ENCODE assay signal across 23 cellular contexts in the genomic region with DNA sequence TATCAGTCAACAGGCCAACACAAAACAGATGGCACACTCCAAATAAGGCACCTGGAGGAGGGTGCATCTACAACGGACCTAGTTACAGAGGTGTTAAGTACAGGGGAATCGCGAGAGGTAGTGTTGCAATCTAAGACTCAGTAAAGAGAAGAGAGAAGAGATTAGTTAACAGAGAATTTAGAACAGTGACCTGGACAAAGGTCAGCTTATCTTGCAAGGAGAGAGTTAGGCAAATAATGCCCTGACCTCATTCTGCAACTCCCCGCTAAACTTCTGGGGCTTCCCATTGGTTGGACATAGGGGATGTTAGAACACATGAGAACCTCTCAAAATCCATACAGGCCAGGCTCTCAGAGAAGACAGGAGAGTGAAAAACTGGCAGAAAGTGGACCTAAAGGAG.
DNase-seq lines count a peak whose midpoint lies in the region; ATAC-seq, FAIRE-seq and TF ChIP-seq lines count a peak whose summit lies in the region.
"Had no signal": no experiment of that assay in that cellular context is flagged by ENCODE, and none has a peak within 500 bp of the region (broad histone marks: within the 10 kb centered on the region; RNA-seq: fewer than 3 reads in every experiment).

No MANE protein-coding gene starts in this region.

- TF ChIP-seq CTCF in liver (IDR thresholded peaks at IDR 0.05; ENCODE audit: low read depth, low read length, missing input control) (no peak), HepG2 (CRISPR knock-in tag; IDR thresholded peaks at IDR 0.05) (no peak), K562 (IDR thresholded peaks at IDR 0.05 in 2 of 3, conservative IDR thresholded peaks at IDR 0.05 in 1 of 3; ENCODE audit: insufficient read depth in 2 of 3, low read depth in 1 of 3, low read length in 3 of 3) (no peak), right lobe of liver (IDR thresholded peaks at IDR 0.05) (no peak)

- in situ Hi-C loops in HepG2 (cut with HindIII; ENCODE audit: extremely low pct_ligation_motif_present, low pct_unique_long_range_greater_than_20kb) (no loop called here), K562 (cut with MboI) (no loop called here)

- BruUV-seq in HepG2 (replicated peaks; lab: Mats Ljungman, UMichigan) (no TSS peak), K562 (replicated peaks; lab: Mats Ljungman, UMichigan) (no TSS peak)

- H3K4me1 ChIP-seq in liver (ENCODE audit: control insufficient read depth in 4 of 4, insufficient read depth in 4 of 4, low read length in 3 of 4): peaks cover 0 to 4% (median 0%) of the 10 kb centered on the region in 4 donors
- no peaks in the 10 kb centered on the region for H3K4me1 ChIP-seq in HepG2 (ENCODE audit: insufficient read depth, low read length)
- no peaks in the 10 kb centered on the region for H3K4me1 ChIP-seq in K562 (replicated peaks in 1 of 2; ENCODE audit: control insufficient read depth in 2 of 2, insufficient read depth in 2 of 2, low read length in 2 of 2)
- no peaks in the 10 kb centered on the region for H3K4me1 ChIP-seq in right lobe of liver
- H3K4me1 ChIP-seq: BE2C, BLaER1 had no signal

- H3K27ac ChIP-seq in liver (ENCODE audit: low read depth in 1 of 2, low read length in 2 of 2) (no peak overlapping the region), HepG2 (ENCODE audit: extremely low read length, insufficient read depth, low read length) (no peak overlapping the region), K562 (ENCODE audit: extremely low read depth, low read depth, low read length) (no peak overlapping the region), right lobe of liver (no peak overlapping the region)
- H3K27ac ChIP-seq: BLaER1 had no signal

- H4K20me1 ChIP-seq in HepG2 (ENCODE audit: insufficient read depth, low read length): no peaks in the 10 kb centered on the region
- no peaks in the 10 kb centered on the region for H4K20me1 ChIP-seq in K562 (replicated peaks; ENCODE audit: control insufficient read depth, insufficient read depth, low read length)
- H4K20me1 ChIP-seq: BLaER1 had no signal

- ATAC-seq in HepG2 (no peak), K562 (no peak), right lobe of liver (peak; percentile 36 to 89 (median 54)), GM19463 (IDR thresholded peaks at IDR 0.05; ENCODE audit: unreplicated experiment) (no peak)

- H3K27me3 ChIP-seq in liver (ENCODE audit: control insufficient read depth in 4 of 4, insufficient read depth in 4 of 4, low read length in 3 of 4) (no peaks in the 10 kb centered on the region), HepG2 (ENCODE audit: control insufficient read depth in 1 of 2, insufficient read depth in 2 of 2, low read length in 2 of 2) (no peaks in the 10 kb centered on the region), K562 (ENCODE audit: control insufficient read depth in 2 of 2, insufficient read depth in 2 of 2, low read length in 2 of 2) (no peaks in the 10 kb centered on the region), right lobe of liver (no peaks in the 10 kb centered on the region)
- H3K27me3 ChIP-seq: BE2C, BLaER1 had no signal

- intact Hi-C loops in HepG2 (cut with micrococcal nuclease; ENCODE audit: unreplicated experiment): no loop called here
- intact Hi-C loops in K562 (cut with micrococcal nuclease): no loop called here
- intact Hi-C loops in right lobe of liver (cut with DNase I): no loop called here

- H3K4me3 ChIP-seq in liver (ENCODE audit: low read depth in 1 of 3, low read length in 3 of 3): no peak overlapping the region
- H3K4me3 ChIP-seq in HepG2 (replicated peaks in 1 of 3; ENCODE audit: insufficient read depth in 1 of 3, low read depth in 2 of 3, low read length in 3 of 3): no peak overlapping the region
- no peak overlapping the region for H3K4me3 ChIP-seq in K562
- H3K4me3 ChIP-seq in right lobe of liver: no peak overlapping the region
- H3K4me3 ChIP-seq: BLaER1 had no signal

- H3K9ac ChIP-seq in liver (ENCODE audit: low read depth in 1 of 2, low read length in 2 of 2) (no peak overlapping the region), HepG2 (ENCODE audit: insufficient read depth, low read depth, low read length) (no peak overlapping the region), K562 (ENCODE audit: insufficient read depth in 1 of 2, low read depth in 2 of 2, low read length in 2 of 2) (no peak overlapping the region)
- H3K9ac ChIP-seq: BLaER1 had no signal

- no peak overlapping the region for H2AFZ ChIP-seq in HepG2 (ENCODE audit: low read length)
- 0 out of 2 replicates have a peak overlapping the region, but pooled peaks have one; percentile 4 for H2AFZ ChIP-seq in K562 (ENCODE audit: low read depth, low read length)

- POLR2A ChIA-PET in HepG2 (lab: Yijun Ruan, JAX): no interaction called here
- POLR2A ChIA-PET in K562 (lab: Yijun Ruan, JAX): no interaction called here

- TF ChIP-seq RAD21 in liver (IDR thresholded peaks at IDR 0.05) (no peak), HepG2 (CRISPR knock-in tag; IDR thresholded peaks at IDR 0.05) (no peak), K562 (CRISPR knock-in tag; conservative IDR thresholded peaks at IDR 0.05 in 1 of 2, IDR thresholded peaks at IDR 0.05 in 1 of 2) (no peak)

- H3K9me3 ChIP-seq in liver (ENCODE audit: control insufficient read depth in 4 of 4, low read length in 3 of 4) (peaks cover 0 to 2% (median under 1%) of the 10 kb centered on the region in 4 donors), HepG2 (ENCODE audit: low read length) (peaks cover 13% of the 10 kb centered on the region), K562 (replicated peaks; ENCODE audit: control insufficient read depth, insufficient read depth, low read depth, low read length) (no peaks in the 10 kb centered on the region), right lobe of liver (no peaks in the 10 kb centered on the region)
- H3K9me3 ChIP-seq: BE2C had no signal

- no peaks in the 10 kb centered on the region for H3K36me3 ChIP-seq in liver (ENCODE audit: control insufficient read depth in 4 of 4, insufficient read depth in 3 of 4, low read depth in 1 of 4, low read length in 3 of 4)
- no peaks in the 10 kb centered on the region for H3K36me3 ChIP-seq in HepG2 (replicated peaks in 1 of 2; ENCODE audit: control insufficient read depth in 1 of 2, insufficient read depth in 2 of 2, low read length in 2 of 2)
- H3K36me3 ChIP-seq in K562 (ENCODE audit: control insufficient read depth, insufficient read depth, low read length): no peaks in the 10 kb centered on the region
- H3K36me3 ChIP-seq in right lobe of liver: no peaks in the 10 kb centered on the region
- H3K36me3 ChIP-seq: BE2C, BLaER1 had no signal

- no peaks in the 10 kb centered on the region for H3K9me1 ChIP-seq in K562 (ENCODE audit: control insufficient read depth, insufficient read depth, low read length)

- TF ChIP-seq EP300 in HepG2 (IDR thresholded peaks at IDR 0.05; ENCODE audit: low read depth in 2 of 2, low read length in 2 of 2): no peak
- no peak for TF ChIP-seq EP300 in HepG2 (CRISPR knock-in tag; IDR thresholded peaks at IDR 0.05; ENCODE audit: borderline replicate concordance)
- no peak for TF ChIP-seq EP300 in K562 (IDR thresholded peaks at IDR 0.05; ENCODE audit: low read length)

- CTCF ChIA-PET in HepG2 (lab: Yijun Ruan, JAX; ENCODE audit: low intra/inter-chr PET ratio, low total read pairs): no interaction called here
- CTCF ChIA-PET in K562 (lab: Yijun Ruan, JAX; ENCODE audit: low intra/inter-chr PET ratio): no interaction called here

- FAIRE-seq in HepG2 (lab: Jason Lieb, UNC) (no peak), K562 (lab: Jason Lieb, UNC) (no peak)
- FAIRE-seq: A204.1, D721Med, G401.6, GM12891, GM19239 had no signal

- H3K4me2 ChIP-seq in HepG2 (ENCODE audit: low read depth, low read length) (no peak overlapping the region), K562 (ENCODE audit: insufficient read depth, low read length) (no peak overlapping the region)
- H3K4me2 ChIP-seq: BLaER1 had no signal

- 33% methylated on average over 4 of the region's 4 CpGs for WGBS in liver
- WGBS in HepG2 (ENCODE audit: low lambda C conversion rate): 0% methylated on average over 4 of the region's 4 CpGs
- WGBS in K562 (ENCODE audit: insufficient coverage, low coverage, missing lambda C conversion rate): 37% methylated on average over 4 of the region's 4 CpGs
- WGBS in right lobe of liver (ENCODE audit: insufficient coverage, low coverage, low lambda C conversion rate, missing lambda C conversion rate): 34% methylated on average over 4 of the region's 4 CpGs

- TF ChIP-seq POLR2A in HepG2 (IDR thresholded peaks at IDR 0.05; ENCODE audit: insufficient read depth in 1 of 2, low read depth in 2 of 2, low read length in 2 of 2) (no peak), K562 (conservative IDR thresholded peaks at IDR 0.05) (no peak), right lobe of liver (IDR thresholded peaks at IDR 0.05) (no peak)

- H3K79me2 ChIP-seq in HepG2 (ENCODE audit: insufficient read depth, low read length) (no peaks in the 10 kb centered on the region), K562 (ENCODE audit: control insufficient read depth, insufficient read depth, low read length) (no peaks in the 10 kb centered on the region)

- DNase-seq in HepG2 (ENCODE audit: low spot score) (no peak), K562 (ENCODE audit: extremely low read depth in 1 of 4, low spot score in 3 of 4) (no peak), right lobe of liver (no peak)
- DNase-seq in activated T-cell treated with anti-CD3 and anti-CD28 coated beads, Interleukin-2, amount 50 U/mL, for 48 hours: no peak
- DNase-seq: 8988T; ACHN; BE2C; C1 segment of cervical spinal cord; Calu3; CD4-positive, alpha-beta memory T cell; CD4-positive, CD25-positive, alpha-beta regulatory T cell; CD8-positive, alpha-beta memory T cell; COR-L47; DMS79 treated with DMSO at 0.1 percent for 48 hours; GF-D8 had no signal

TF ChIP-seq in liver, 16 proteins besides CTCF, POLR2A, EP300 and RAD21:
- TF ChIP-seq EGR1 (IDR thresholded peaks at IDR 0.05; ENCODE audit: low read depth in 2 of 2) (no peak), RXRA (IDR thresholded peaks at IDR 0.05) (peak in 1 of 2 donors; percentile 24), HNF4A (conservative IDR thresholded peaks at IDR 0.05) (peak; percentile 16 to 21)

TF ChIP-seq in HepG2, 621 proteins besides CTCF, POLR2A, EP300 and RAD21 (continues in another document):
- TF ChIP-seq SOX6 (IDR thresholded peaks at IDR 0.05) (no peak), SOX6 (CRISPR knock-in tag; IDR thresholded peaks at IDR 0.05) (no peak)

TF ChIP-seq in K562, 482 proteins besides CTCF, POLR2A, EP300 and RAD21 (continues in another document):
- no peak for TF ChIP-seq ZNF436 (CRISPR knock-in tag; IDR thresholded peaks at IDR 0.05)
- TF ChIP-seq MECOM (CRISPR knock-in tag; IDR thresholded peaks at IDR 0.05): no peak
- no peak for TF ChIP-seq MYC (IDR thresholded peaks at IDR 0.05; ENCODE audit: low read depth, low read length)
- no peak for TF ChIP-seq MYC (CRISPR knock-in tag; IDR thresholded peaks at IDR 0.05; ENCODE audit: borderline replicate concordance, low read depth)
- TF ChIP-seq ZNF77 (CRISPR knock-in tag; IDR thresholded peaks at IDR 0.05): no peak
- no peak for TF ChIP-seq ERF (CRISPR knock-in tag; IDR thresholded peaks at IDR 0.05)
- TF ChIP-seq CHD4 (IDR thresholded peaks at IDR 0.05; ENCODE audit: insufficient read depth, insufficient replicate concordance, low read depth, low read length, poor library complexity, severe bottlenecking): no peak
- TF ChIP-seq ZZZ3 (IDR thresholded peaks at IDR 0.05): no peak

Comparison
In these comparisons a context has a peak if more than half of its experiments do, and no peak if none do; other contexts are left out.
1. ATAC-seq: peak in right lobe of liver (4 of 4); none in HepG2 (single experiment), K562 (single experiment) and GM19463 (single experiment).